In genomic region chr1:2468041-2468472, GRCh38 we compare ENCODE assay signal across 8 cellular contexts. TPM values are rescaled to one million over a fixed set of nuclear protein-coding genes. Genes with fewer than 3 reads are reported as not detected.
DNase-seq lines count a peak whose midpoint lies in the region; ATAC-seq and TF ChIP-seq lines count a peak whose summit lies in the region.

No MANE protein-coding gene starts in this region.

- no peak overlapping the region for H2AK5ac ChIP-seq in trophoblast cell (ENCODE audit: low read length)

- no peaks in the 10 kb centered on the region for H3K9me3 ChIP-seq in trophoblast cell (ENCODE audit: insufficient read depth, low read depth, low read length)
- no peaks in the 10 kb centered on the region for H3K9me3 ChIP-seq in MG63

- H3K4me2 ChIP-seq in trophoblast cell (ENCODE audit: low read length), result no peak overlapping the region

- H3K23ac ChIP-seq in trophoblast cell (ENCODE audit: low read length), result no peak overlapping the region

- no peaks in the 10 kb centered on the region for H3K79me2 ChIP-seq in trophoblast cell (ENCODE audit: control insufficient read depth, insufficient read depth, low read length, poor library complexity)

- no peak overlapping the region for H4K8ac ChIP-seq in trophoblast cell (ENCODE audit: low read depth, low read length)

- H3K4me3 ChIP-seq in cardiac fibroblast (replicated peaks in 1 of 2; ENCODE audit: low read depth in 2 of 2, low read length in 2 of 2) (no peak overlapping the region), trophoblast cell (ENCODE audit: low read depth, low read length) (peak overlapping the region; percentile 39), MG63 (no peak overlapping the region)

- no peaks in the 10 kb centered on the region for H3K27me3 ChIP-seq in trophoblast cell (ENCODE audit: insufficient read depth, low read length)
- H3K27me3 ChIP-seq in MG63, result no peaks in the 10 kb centered on the region; the same call in 1 of the 2 replicates

- H2BK120ac ChIP-seq in trophoblast cell (ENCODE audit: insufficient read depth, low read length, poor library complexity), result no peak overlapping the region

- no peak overlapping the region for H2AFZ ChIP-seq in trophoblast cell (ENCODE audit: insufficient read depth, low read length, poor library complexity)

- H2BK12ac ChIP-seq in trophoblast cell (ENCODE audit: low read length), result no peak overlapping the region

- ATAC-seq in HG02973 (IDR thresholded peaks at IDR 0.05; ENCODE audit: unreplicated experiment) (no peak), HG02798 (IDR thresholded peaks at IDR 0.05; ENCODE audit: poor library complexity, unreplicated experiment) (no peak)

- no peaks in the 10 kb centered on the region for H3K79me1 ChIP-seq in trophoblast cell (ENCODE audit: low read length)

- H3K27ac ChIP-seq in trophoblast cell (ENCODE audit: low read depth, low read length), result no peak overlapping the region

- no peak overlapping the region for H3K9ac ChIP-seq in trophoblast cell (ENCODE audit: low read length)

- WGBS in trophoblast cell (ENCODE audit: extremely low coverage, insufficient coverage, insufficient read length), result no CpG with 5 or more reads among the region's 14 CpGs

- no peaks in the 10 kb centered on the region for H3K36me3 ChIP-seq in trophoblast cell (ENCODE audit: control insufficient read depth in 1 of 2, insufficient read depth in 2 of 2, low read length in 2 of 2)
- H3K36me3 ChIP-seq in MG63, result no peaks in the 10 kb centered on the region

- no peaks in the 10 kb centered on the region for H3K4me1 ChIP-seq in trophoblast cell (ENCODE audit: control insufficient read depth in 1 of 2, insufficient read depth in 2 of 2, low read length in 2 of 2)

- no peak overlapping the region for H3K14ac ChIP-seq in trophoblast cell (ENCODE audit: low read length)

- H4K91ac ChIP-seq in trophoblast cell (ENCODE audit: low read depth, low read length), result no peak overlapping the region

- no peak overlapping the region for H3K18ac ChIP-seq in trophoblast cell (ENCODE audit: low read length)

- TF ChIP-seq CTCF in GM20000 (IDR thresholded peaks at IDR 0.05; ENCODE audit: extremely low read depth, missing control alignments), result no peak
- TF ChIP-seq CTCF in cardiac fibroblast (IDR thresholded peaks at IDR 0.05; ENCODE audit: low read depth, low read length), result no peak

- no peak overlapping the region for H3K4ac ChIP-seq in trophoblast cell (ENCODE audit: low read depth, low read length)

- no peak overlapping the region for H4K12ac ChIP-seq in trophoblast cell (ENCODE audit: low read depth, low read length)

- no peak overlapping the region for H2BK5ac ChIP-seq in trophoblast cell (ENCODE audit: low read depth, low read length, poor library complexity)

- DNase-seq in GM20000 (ENCODE audit: low spot score) (peak; percentile 69), T1000 (lab: John Stamatoyannopoulos, UW) (peak; percentile 24), cardiac fibroblast (ENCODE audit: low read depth in 2 of 2) (peak; percentile 11 to 31), trophoblast cell (peak in 1 of 2 donors; percentile 30), GOT3 (lab: John Stamatoyannopoulos, UW) (no peak), MG63 (no peak)

RNA-seq across cellular contexts. Expression of gene PLCH2, which starts 8.0 kb away (rescaled TPM):
- polyA plus RNA-seq in trophoblast cell (2013), result 0.17 and 0.18 TPM in 2 replicates
- total RNA-seq in MG63 (2014; rRNA removed; shearing (Covaris generic); ENCODE audit: low replicate concordance), result not detected in 2 replicates

RNA-seq across cellular contexts. Expression of gene PEX10, which starts 55.7 kb away (rescaled TPM):
- polyA plus RNA-seq in trophoblast cell (2013), result 9.4 and 9.5 TPM in 2 replicates
- total RNA-seq in MG63 (2014; rRNA removed; shearing (Covaris generic); ENCODE audit: low replicate concordance), result 39.7 and 44.5 TPM in 2 replicates

RNA-seq across cellular contexts. Expression of gene PANK4, which starts 58.3 kb away (rescaled TPM):
- polyA plus RNA-seq in trophoblast cell (2013), result 12.5 and 13.9 TPM in 2 replicates
- 16.6 and 17.3 TPM in 2 replicates for total RNA-seq in MG63 (2014; rRNA removed; shearing (Covaris generic); ENCODE audit: low replicate concordance)

Comparison
In these comparisons a context has a peak if more than half of its experiments do, and no peak if none do; other contexts are left out.
1. DNase-seq: peak in GM20000 (single experiment), T1000 (single experiment) and cardiac fibroblast (2 of 2); none in GOT3 (single experiment) and MG63 (single experiment).